1 cellular context compared by ENCODE assay signal in the genomic region with DNA sequence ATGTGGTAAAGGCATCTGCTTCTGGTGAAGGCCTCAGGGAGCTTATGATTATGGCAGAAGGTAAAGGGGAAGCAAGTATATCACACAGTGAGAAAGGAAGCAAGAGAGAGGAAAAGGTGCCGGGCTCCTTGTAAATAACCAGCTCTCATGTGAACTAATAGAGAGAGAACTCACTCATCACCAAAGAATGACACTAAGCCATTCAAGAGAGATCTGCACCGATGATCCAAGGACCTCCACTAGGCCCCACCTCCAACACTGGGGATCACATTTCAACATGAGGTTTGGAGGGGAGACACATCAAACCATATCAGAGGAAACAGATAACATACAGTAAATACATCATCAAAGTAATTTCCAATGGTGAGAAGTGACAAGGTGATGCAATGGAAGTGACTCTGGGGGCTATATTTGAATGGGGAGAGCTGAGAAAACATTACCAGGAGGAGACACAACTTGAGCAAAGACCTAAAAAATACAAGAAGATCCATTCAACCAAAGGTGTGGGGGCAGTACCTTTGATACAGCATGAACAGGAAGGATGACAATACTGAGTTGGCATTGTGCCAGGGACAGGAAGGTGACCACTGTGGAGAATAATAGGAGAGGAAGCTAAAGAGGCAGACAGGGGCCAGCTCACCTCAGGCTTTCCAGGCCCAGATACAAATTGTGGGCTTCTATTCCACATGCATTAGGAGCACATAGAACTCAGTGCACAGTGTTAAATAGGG.
A peak's percentile ranks its signal among the peaks of the same experiment; 100 is the strongest.
TF ChIP-seq lines count a peak whose summit lies in the region.

No MANE protein-coding gene starts in this region.

TF ChIP-seq in HEK293, 187 proteins besides CTCF, POLR2A, EP300 and RAD21 (continued from another document and continues in another):
- TF ChIP-seq TSHZ1 (tag by site-specific recombination; IDR thresholded peaks at IDR 0.05; ENCODE audit: borderline replicate concordance) (no peak), ZNF654 (tag by site-specific recombination; IDR thresholded peaks at IDR 0.05; ENCODE audit: low read depth) (no peak), ZNF776 (tag by site-specific recombination; IDR thresholded peaks at IDR 0.05; ENCODE audit: borderline replicate concordance) (0 out of 2 replicates have a peak, but pooled peaks have one; percentile 51), ZBTB7A (tag by site-specific recombination; IDR thresholded peaks at IDR 0.05; ENCODE audit: low read depth) (no peak), ZNF174 (tag by site-specific recombination; IDR thresholded peaks at IDR 0.05) (no peak; the same call in 1 of the 2 replicates), GLI2 (tag by site-specific recombination; IDR thresholded peaks at IDR 0.05; ENCODE audit: borderline replicate concordance, low read depth) (no peak), ZNF18 (tag by site-specific recombination; IDR thresholded peaks at IDR 0.05) (no peak), ZNF404 (tag by site-specific recombination; IDR thresholded peaks at IDR 0.05) (no peak), ZFP37 (tag by site-specific recombination; IDR thresholded peaks at IDR 0.05) (peak; percentile 41; the same call in 1 of the 2 replicates), YY2 (tag by site-specific recombination; IDR thresholded peaks at IDR 0.05) (no peak), ZNF266 (tag by site-specific recombination; IDR thresholded peaks at IDR 0.05; ENCODE audit: low read depth) (no peak), ZNF391 (tag by site-specific recombination; IDR thresholded peaks at IDR 0.05; ENCODE audit: borderline replicate concordance, low read depth) (no peak), KLF9 (tag by site-specific recombination; IDR thresholded peaks at IDR 0.05; ENCODE audit: low read depth) (no peak), ZNF629 (tag by site-specific recombination; IDR thresholded peaks at IDR 0.05) (peak; percentile 49; the same call in 1 of the 2 replicates), MZF1 (tag by site-specific recombination; IDR thresholded peaks at IDR 0.05; ENCODE audit: borderline replicate concordance) (no peak), ZNF48 (tag by site-specific recombination; IDR thresholded peaks at IDR 0.05) (no peak), ZNF561 (tag by site-specific recombination; IDR thresholded peaks at IDR 0.05; ENCODE audit: borderline replicate concordance) (no peak), PATZ1 (tag by site-specific recombination; IDR thresholded peaks at IDR 0.05) (peak; percentile 57; the same call in 1 of the 2 replicates), KLF10 (tag by site-specific recombination; IDR thresholded peaks at IDR 0.05) (no peak; the same call in 1 of the 2 replicates), ZNF600 (tag by site-specific recombination; IDR thresholded peaks at IDR 0.05) (no peak), ZNF354C (tag by site-specific recombination; IDR thresholded peaks at IDR 0.05; ENCODE audit: borderline replicate concordance, low read depth) (no peak), ZNF792 (tag by site-specific recombination; IDR thresholded peaks at IDR 0.05) (no peak), IKZF3 (tag by site-specific recombination; IDR thresholded peaks at IDR 0.05) (no peak), ZNF341 (tag by site-specific recombination; IDR thresholded peaks at IDR 0.05; ENCODE audit: low read depth) (no peak), ZNF768 (tag by site-specific recombination; IDR thresholded peaks at IDR 0.05) (no peak), ZNF335 (tag by site-specific recombination; conservative IDR thresholded peaks at IDR 0.05) (peak; percentile 65), ZNF211 (tag by site-specific recombination; IDR thresholded peaks at IDR 0.05; ENCODE audit: low read depth) (no peak), ZBTB49 (tag by site-specific recombination; IDR thresholded peaks at IDR 0.05; ENCODE audit: low read depth) (no peak), ZBTB17 (tag by site-specific recombination; IDR thresholded peaks at IDR 0.05) (peak; percentile 46; the same call in 1 of the 2 replicates), GLIS1 (tag by site-specific recombination; IDR thresholded peaks at IDR 0.05) (peak; percentile 26; the same call in 1 of the 2 replicates), SCRT1 (tag by site-specific recombination; IDR thresholded peaks at IDR 0.05; ENCODE audit: borderline replicate concordance) (no peak), ZFHX2 (tag by site-specific recombination; conservative IDR thresholded peaks at IDR 0.05) (no peak), ZBTB48 (tag by site-specific recombination; IDR thresholded peaks at IDR 0.05) (no peak), ZNF560 (tag by site-specific recombination; IDR thresholded peaks at IDR 0.05; ENCODE audit: borderline replicate concordance) (no peak), PBX3 (CRISPR knock-in tag; IDR thresholded peaks at IDR 0.05) (no peak), ZNF777 (tag by site-specific recombination; IDR thresholded peaks at IDR 0.05; ENCODE audit: borderline replicate concordance) (no peak)
- TF ChIP-seq, protein P1, sequence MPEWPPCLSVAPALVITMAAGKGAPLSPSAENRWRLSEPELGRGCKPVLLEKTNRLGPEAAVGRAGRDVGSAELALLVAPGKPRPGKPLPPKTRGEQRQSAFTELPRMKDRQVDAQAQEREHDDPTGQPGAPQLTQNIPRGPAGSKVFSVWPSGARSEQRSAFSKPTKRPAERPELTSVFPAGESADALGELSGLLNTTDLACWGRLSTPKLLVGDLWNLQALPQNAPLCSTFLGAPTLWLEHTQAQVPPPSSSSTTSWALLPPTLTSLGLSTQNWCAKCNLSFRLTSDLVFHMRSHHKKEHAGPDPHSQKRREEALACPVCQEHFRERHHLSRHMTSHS (tag by site-specific recombination; IDR thresholded peaks at IDR 0.05): no peak
- TF ChIP-seq, protein P2, sequence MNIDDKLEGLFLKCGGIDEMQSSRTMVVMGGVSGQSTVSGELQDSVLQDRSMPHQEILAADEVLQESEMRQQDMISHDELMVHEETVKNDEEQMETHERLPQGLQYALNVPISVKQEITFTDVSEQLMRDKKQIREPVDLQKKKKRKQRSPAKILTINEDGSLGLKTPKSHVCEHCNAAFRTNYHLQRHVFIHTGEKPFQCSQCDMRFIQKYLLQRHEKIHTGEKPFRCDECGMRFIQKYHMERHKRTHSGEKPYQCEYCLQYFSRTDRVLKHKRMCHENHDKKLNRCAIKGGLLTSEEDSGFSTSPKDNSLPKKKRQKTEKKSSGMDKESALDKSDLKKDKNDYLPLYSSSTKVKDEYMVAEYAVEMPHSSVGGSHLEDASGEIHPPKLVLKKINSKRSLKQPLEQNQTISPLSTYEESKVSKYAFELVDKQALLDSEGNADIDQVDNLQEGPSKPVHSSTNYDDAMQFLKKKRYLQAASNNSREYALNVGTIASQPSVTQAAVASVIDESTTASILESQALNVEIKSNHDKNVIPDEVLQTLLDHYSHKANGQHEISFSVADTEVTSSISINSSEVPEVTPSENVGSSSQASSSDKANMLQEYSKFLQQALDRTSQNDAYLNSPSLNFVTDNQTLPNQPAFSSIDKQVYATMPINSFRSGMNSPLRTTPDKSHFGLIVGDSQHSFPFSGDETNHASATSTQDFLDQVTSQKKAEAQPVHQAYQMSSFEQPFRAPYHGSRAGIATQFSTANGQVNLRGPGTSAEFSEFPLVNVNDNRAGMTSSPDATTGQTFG (tag by site-specific recombination; IDR thresholded peaks at IDR 0.05; ENCODE audit: borderline replicate concordance): no peak
- TF ChIP-seq, protein P3, sequence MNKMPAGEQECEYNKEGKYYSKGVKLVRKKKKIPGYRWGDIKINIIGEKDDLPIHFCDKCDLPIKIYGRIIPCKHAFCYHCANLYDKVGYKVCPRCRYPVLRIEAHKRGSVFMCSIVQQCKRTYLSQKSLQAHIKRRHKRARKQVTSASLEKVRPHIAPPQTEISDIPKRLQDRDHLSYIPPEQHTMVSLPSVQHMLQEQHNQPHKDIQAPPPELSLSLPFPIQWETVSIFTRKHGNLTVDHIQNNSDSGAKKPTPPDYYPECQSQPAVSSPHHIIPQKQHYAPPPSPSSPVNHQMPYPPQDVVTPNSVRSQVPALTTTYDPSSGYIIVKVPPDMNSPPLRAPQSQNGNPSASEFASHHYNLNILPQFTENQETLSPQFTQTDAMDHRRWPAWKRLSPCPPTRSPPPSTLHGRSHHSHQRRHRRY (tag by site-specific recombination; IDR thresholded peaks at IDR 0.05): no peak
- TF ChIP-seq, protein P4, sequence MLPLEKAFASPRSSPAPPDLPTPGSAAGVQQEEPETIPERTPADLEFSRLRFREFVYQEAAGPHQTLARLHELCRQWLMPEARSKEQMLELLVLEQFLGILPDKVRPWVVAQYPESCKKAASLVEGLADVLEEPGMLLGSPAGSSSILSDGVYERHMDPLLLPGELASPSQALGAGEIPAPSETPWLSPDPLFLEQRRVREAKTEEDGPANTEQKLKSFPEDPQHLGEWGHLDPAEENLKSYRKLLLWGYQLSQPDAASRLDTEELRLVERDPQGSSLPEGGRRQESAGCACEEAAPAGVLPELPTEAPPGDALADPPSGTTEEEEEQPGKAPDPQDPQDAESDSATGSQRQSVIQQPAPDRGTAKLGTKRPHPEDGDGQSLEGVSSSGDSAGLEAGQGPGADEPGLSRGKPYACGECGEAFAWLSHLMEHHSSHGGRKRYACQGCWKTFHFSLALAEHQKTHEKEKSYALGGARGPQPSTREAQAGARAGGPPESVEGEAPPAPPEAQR (tag by site-specific recombination; IDR thresholded peaks at IDR 0.05): no peak
